ENCODE assay signal across 8 cellular contexts in the genomic region with DNA sequence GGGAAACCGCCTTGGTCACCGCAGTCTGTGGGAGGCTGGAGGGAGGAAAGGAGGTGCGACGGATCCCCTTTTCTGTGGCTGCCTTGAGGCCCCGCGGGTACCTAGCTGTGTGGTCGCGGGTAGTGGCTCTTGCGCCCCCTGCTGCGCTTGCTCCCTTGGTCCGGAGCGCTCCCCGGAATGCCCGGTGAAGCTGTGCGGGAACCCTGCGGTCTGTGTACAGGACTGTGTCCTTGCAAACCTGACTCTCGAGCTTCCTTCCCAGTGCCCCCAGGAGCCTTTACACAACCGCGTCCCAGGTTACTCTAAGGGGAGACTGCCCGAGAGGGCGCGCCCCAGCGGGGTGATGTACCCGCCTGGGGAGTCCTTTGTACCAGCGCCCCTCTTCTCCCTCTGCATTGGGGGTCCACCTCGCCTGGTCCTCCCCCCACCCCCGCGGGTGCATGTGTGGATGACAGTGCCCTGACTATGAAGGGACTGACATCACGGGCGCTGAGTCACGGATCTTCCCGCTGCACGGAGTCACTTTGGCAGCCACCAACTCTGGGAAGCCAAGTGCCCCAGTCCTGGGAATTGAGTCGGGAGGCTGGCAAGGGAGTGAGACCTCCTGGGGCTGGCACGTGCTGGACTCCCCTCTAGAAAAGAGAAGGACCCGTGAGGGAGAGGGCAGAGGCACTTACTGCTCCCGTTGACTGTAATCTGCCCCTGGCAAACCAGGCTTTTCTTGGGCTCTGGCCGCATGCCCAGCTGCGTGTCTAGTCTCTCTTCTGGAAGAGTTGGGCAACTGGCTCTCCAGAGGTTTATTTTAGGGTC. TPM values are rescaled to one million over a fixed set of nuclear protein-coding genes. Genes with fewer than 3 reads are reported as not detected.
DNase-seq lines count a peak whose midpoint lies in the region; ATAC-seq and TF ChIP-seq lines count a peak whose summit lies in the region.

No MANE protein-coding gene starts in this region.

- H3K9ac ChIP-seq in IMR-90 (ENCODE audit: low read depth, low read length) = peak overlapping the region; percentile 79

- H4K8ac ChIP-seq in IMR-90 (ENCODE audit: low read depth in 2 of 2, low read length in 2 of 2) = peak overlapping the region in 1 of 2 experiments; percentile 84; a peak in 2 of 4 replicates

- H4K5ac ChIP-seq in IMR-90 (ENCODE audit: low read depth, low read length) = peak overlapping the region; percentile 13

- H3K4ac ChIP-seq in IMR-90 (ENCODE audit: low read depth, low read length) = peak overlapping the region; percentile 92

- H3K18ac ChIP-seq in IMR-90 (ENCODE audit: low read depth, low read length) = peak overlapping the region; percentile 71

- H3K14ac ChIP-seq in IMR-90 (replicated peaks; ENCODE audit: low read depth, low read length) = peak overlapping the region; percentile 46

- peak overlapping the region; percentile 97 for H3K4me3 Mint-ChIP-seq in dendritic cell treated with granulocyte-macrophage colony-stimulating factor and Interleukin-4, amounts not matched to agents 40 ng/mL and 50 ng/mL, for 4 days

- peaks cover 21% of the 10 kb centered on the region for H3K4me1 ChIP-seq in IMR-90 (ENCODE audit: control insufficient read depth, insufficient read depth, low read length)

- H2BK15ac ChIP-seq in IMR-90 (ENCODE audit: low read depth, low read length) = peak overlapping the region; percentile 66; the same call in 2 of the 3 replicates

- 0% methylated on average over 6 of the region's 39 CpGs; no CpG with 5 or more reads in 1 of the 2 experiments for WGBS in IMR-90 (ENCODE audit: extremely low coverage in 2 of 2, insufficient read length in 1 of 2), 2 experiments
- 0% methylated on average over 27 to 30 of the region's 39 CpGs for WGBS in lower leg skin, 2 donors

- peak overlapping the region; percentile 72 for H4K91ac ChIP-seq in IMR-90 (ENCODE audit: insufficient read depth, low read depth, low read length)

- H3K36me3 Mint-ChIP-seq in dendritic cell treated with granulocyte-macrophage colony-stimulating factor and Interleukin-4, amounts not matched to agents 40 ng/mL and 50 ng/mL, for 4 days (ENCODE audit: low read depth) = peaks cover 40% of the 10 kb centered on the region

- H2AK5ac ChIP-seq in IMR-90 (ENCODE audit: low read depth, low read length) = peak overlapping the region; percentile 81

- peak overlapping the region; percentile 97 for H3K27ac Mint-ChIP-seq in dendritic cell treated with granulocyte-macrophage colony-stimulating factor and Interleukin-4, amounts not matched to agents 40 ng/mL and 50 ng/mL, for 4 days

- BruUV-seq in IMR-90 (replicated peaks; lab: Mats Ljungman, UMichigan) = no TSS peak

- CTCF ChIA-PET in IMR-90 (lab: Yijun Ruan, JAX) = interaction anchor here (0.5 to 1.9 kb wide), 6 partner anchors 14 to 73 kb away, joined by 3 to 9 read pairs (median 4); no protein-coding TSS in a partner anchor

- no peaks in the 10 kb centered on the region for H3K9me3 ChIP-seq in IMR-90 (ENCODE audit: control insufficient read depth, insufficient read depth, low read length)

- H3K4me2 ChIP-seq in IMR-90 (ENCODE audit: low read depth, low read length) = peak overlapping the region; percentile 77

- peaks cover 81% of the 10 kb centered on the region for H3K4me1 Mint-ChIP-seq in dendritic cell treated with granulocyte-macrophage colony-stimulating factor and Interleukin-4, amounts not matched to agents 40 ng/mL and 50 ng/mL, for 4 days (ENCODE audit: low read depth)

- peak; percentile 59 for ATAC-seq in IMR-90 (ENCODE audit: low read depth)
- ATAC-seq in HG02973 (IDR thresholded peaks at IDR 0.05; ENCODE audit: unreplicated experiment) = no peak

- intact Hi-C loops in IMR-90 (cut with micrococcal nuclease) = loop anchor here (1.0 to 5.0 kb wide), 7 partner anchors 13 to 734 kb away; a partner anchor contains a TSS
- intact Hi-C loops in dendritic cell treated with granulocyte-macrophage colony-stimulating factor and Interleukin-4, amounts not matched to agents 40 ng/mL and 50 ng/mL, for 4 days (cut with micrococcal nuclease) = loop anchor here (2.0 to 5.0 kb wide), 4 partner anchors 27 to 141 kb away; no protein-coding TSS in a partner anchor
- intact Hi-C loops in lower leg skin (cut with DNase I; ENCODE audit: low total_unique reads) = loop anchor here (10.0 kb wide), 1 partner anchor 69 kb away; no protein-coding TSS in a partner anchor

- peak overlapping the region; percentile 95 for H2AK9ac ChIP-seq in IMR-90 (replicated peaks; ENCODE audit: low read depth, low read length, poor library complexity)

- POLR2A ChIA-PET in IMR-90 (lab: Charles Lee; ENCODE audit: unreplicated experiment) = interaction anchor here (0.8 kb wide), 1 partner anchor 43 kb away, joined by 9 read pairs; no protein-coding TSS in a partner anchor

- H3K79me1 ChIP-seq in IMR-90 (ENCODE audit: low read depth in 1 of 2, low read length in 2 of 2) = peaks cover 8 to 10% of the 10 kb centered on the region in 2 experiments; a peak in 2 of 4 replicates

- H3K4me3 ChIP-seq in IMR-90 (ENCODE audit: insufficient read depth, low read depth, low read length) (peak overlapping the region; percentile 72), lower leg skin (ENCODE audit: low read depth, poor library complexity, severe bottlenecking) (peak overlapping the region; percentile 64)

- peak overlapping the region; percentile 76 for H2BK5ac ChIP-seq in IMR-90 (ENCODE audit: low read depth, low read length, poor library complexity, severe bottlenecking)

- TF ChIP-seq RAD21 in IMR-90 (IDR thresholded peaks at IDR 0.05; ENCODE audit: low read length) = no peak; the same call in none of the 2 replicates

- peak; percentile 88 for DNase-seq in activated effector memory CD4-positive, alpha-beta T cell treated with anti-CD3 and anti-CD28 coated beads, Interleukin-2, amount 50 U/mL, for 16 hours
- no peak for DNase-seq in activated effector memory CD4-positive, alpha-beta T cell treated with Interleukin-2 at 50 U/mL for 16 hours
- DNase-seq in IMR-90 (peak; percentile 72), lower leg skin (ENCODE audit: low spot score in 2 of 2) (peak; percentile 85 to 97)
- peak; percentile 24 to 61 (median 35) for DNase-seq in activated CD4-positive, CD25-positive, alpha-beta regulatory T cell (lab: John Stamatoyannopoulos, UW)
- peak in 2 of 3 experiments; percentile 52 to 65 for DNase-seq in stimulated activated CD4-positive, alpha-beta T cell treated with anti-CD3 and anti-CD28 coated beads, TNF-alpha, amount 100 ng/mL, for 4 hours (ENCODE audit: low read depth in 3 of 3)

- peaks cover 12% of the 10 kb centered on the region for H3K27me3 ChIP-seq in IMR-90 (ENCODE audit: control insufficient read depth, insufficient read depth, low read length)

- TF ChIP-seq POLR2A in IMR-90 (IDR thresholded peaks at IDR 0.05; ENCODE audit: low read depth, low read length) (peak; percentile 80), lower leg skin (IDR thresholded peaks at IDR 0.05) (no peak)

- H3K27ac ChIP-seq in IMR-90 (ENCODE audit: insufficient read depth, low read length) = peak overlapping the region; percentile 88

- H2AFZ ChIP-seq in IMR-90 (replicated peaks; ENCODE audit: low read length, poor library complexity) = peak overlapping the region; percentile 95

- peaks cover 3% of the 10 kb centered on the region; the same call in 1 of the 2 replicates for H3K9me1 ChIP-seq in IMR-90 (ENCODE audit: insufficient read depth, low read length)

- peak overlapping the region; percentile 63; the same call in 1 of the 2 replicates for H3K56ac ChIP-seq in IMR-90 (ENCODE audit: extremely low read depth, insufficient read depth, low read length)

- H3K27me3 Mint-ChIP-seq in dendritic cell treated with granulocyte-macrophage colony-stimulating factor and Interleukin-4, amounts not matched to agents 40 ng/mL and 50 ng/mL, for 4 days = no peaks in the 10 kb centered on the region

- peaks cover 4% of the 10 kb centered on the region; the same call in 1 of the 2 replicates for H4K20me1 ChIP-seq in IMR-90 (ENCODE audit: insufficient read depth, low read length)

- H3K9me3 Mint-ChIP-seq in dendritic cell treated with granulocyte-macrophage colony-stimulating factor and Interleukin-4, amounts not matched to agents 40 ng/mL and 50 ng/mL, for 4 days = no peaks in the 10 kb centered on the region

- no peaks in the 10 kb centered on the region; the same call in 1 of the 2 replicates for H3K36me3 ChIP-seq in IMR-90 (ENCODE audit: control insufficient read depth, insufficient read depth, low read length)

- dilution Hi-C loops in IMR-90 (cut with HindIII; ENCODE audit: low sequenced_read_pairs, unreplicated experiment) = no loop called here

- H2BK120ac ChIP-seq in IMR-90 (ENCODE audit: low read depth, low read length) = peak overlapping the region; percentile 90

- in situ Hi-C loops in IMR-90 (cut with MboI; ENCODE audit: low sequenced_read_pairs) = no loop called here

- H3K23ac ChIP-seq in IMR-90 (ENCODE audit: low read depth, low read length) = peak overlapping the region; percentile 64

- H2BK20ac ChIP-seq in IMR-90 (ENCODE audit: low read depth, low read length) = peak overlapping the region; percentile 47

- TF ChIP-seq CTCF in IMR-90 (conservative IDR thresholded peaks at IDR 0.05; ENCODE audit: low read depth, low read length) (peak; percentile 39), lower leg skin (IDR thresholded peaks at IDR 0.05) (peak in 1 of 3 donors; percentile 12)

TF ChIP-seq in IMR-90, 13 proteins besides CTCF, POLR2A, EP300 and RAD21 (continues in another document):
- no peak for TF ChIP-seq RCOR1 (IDR thresholded peaks at IDR 0.05; ENCODE audit: insufficient replicate concordance, low read length)
- no peak for TF ChIP-seq RFX5 (IDR thresholded peaks at IDR 0.05; ENCODE audit: low read depth, low read length)
- TF ChIP-seq FOS (IDR thresholded peaks at IDR 0.05; ENCODE audit: low read depth, low read length) = peak; percentile 86
- TF ChIP-seq NFE2L2 (IDR thresholded peaks at IDR 0.05; ENCODE audit: low read depth, low read length) = peak; percentile 68; the same call in 1 of the 2 replicates
- TF ChIP-seq, protein P1, sequence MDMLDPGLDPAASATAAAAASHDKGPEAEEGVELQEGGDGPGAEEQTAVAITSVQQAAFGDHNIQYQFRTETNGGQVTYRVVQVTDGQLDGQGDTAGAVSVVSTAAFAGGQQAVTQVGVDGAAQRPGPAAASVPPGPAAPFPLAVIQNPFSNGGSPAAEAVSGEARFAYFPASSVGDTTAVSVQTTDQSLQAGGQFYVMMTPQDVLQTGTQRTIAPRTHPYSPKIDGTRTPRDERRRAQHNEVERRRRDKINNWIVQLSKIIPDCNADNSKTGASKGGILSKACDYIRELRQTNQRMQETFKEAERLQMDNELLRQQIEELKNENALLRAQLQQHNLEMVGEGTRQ (IDR thresholded peaks at IDR 0.05; ENCODE audit: low read depth, low read length) = peak; percentile 43
- peak; percentile 20; the same call in 1 of the 2 replicates for TF ChIP-seq SMC3 (IDR thresholded peaks at IDR 0.05; ENCODE audit: low read depth, low read length)

RNA-seq across cellular contexts. Expression of a gene that starts 0.8 kb away (rescaled TPM):
- 6.1 and 9.5 TPM in 2 replicates for total RNA-seq in IMR-90 (2012; rRNA removed)
- 4.7 and 5.3 TPM in 2 replicates for polyA plus RNA-seq in IMR-90 (2012; rRNA removed)
- 5.7 and 6.2 TPM in 2 replicates for polyA plus RNA-seq in IMR-90 (2012; cell fraction: cytosol; rRNA removed)
- polyA plus RNA-seq in IMR-90 (2012; cell fraction: nucleus; rRNA removed; ENCODE audit: low replicate concordance) = 4.5 and 5.6 TPM in 2 replicates
- 10 to 100 TPM; 14.7 to 42.1 (median 21.8) TPM for total RNA-seq in lower leg skin
